Comparison of ENCODE assay signal across 9 cellular contexts in the genomic region with DNA sequence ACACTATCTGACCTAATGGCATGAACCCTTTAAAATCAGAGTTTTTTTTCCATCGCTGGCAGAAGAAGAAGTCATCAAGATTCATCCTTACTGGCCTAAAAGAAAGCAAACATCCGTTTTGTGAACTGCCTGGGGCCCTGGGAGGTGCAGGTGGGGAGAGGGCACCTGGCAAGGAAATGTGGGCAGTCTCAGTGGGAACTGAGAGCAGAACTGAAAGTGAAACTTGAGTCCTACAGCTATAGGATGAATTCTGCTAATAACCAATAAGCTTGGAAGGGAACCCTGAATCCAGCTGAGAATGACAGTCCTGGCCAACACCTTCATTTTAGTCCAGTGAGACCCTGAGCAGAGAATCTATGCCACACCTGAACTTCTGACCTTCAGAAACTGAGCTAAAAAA.
DNase-seq lines count a peak whose midpoint lies in the region; ATAC-seq and TF ChIP-seq lines count a peak whose summit lies in the region.
"Had no signal": no experiment of that assay in that cellular context is flagged by ENCODE, and none has a peak within 500 bp of the region (broad histone marks: within the 10 kb centered on the region; RNA-seq: fewer than 3 reads in every experiment).

No MANE protein-coding gene starts in this region.

- H3K27ac ChIP-seq in tibial artery (no peak overlapping the region), left ventricle myocardium inferior (replicated peaks) (no peak overlapping the region)
- H3K27ac ChIP-seq: HL-60 had no signal

- H3K4me3 ChIP-seq in WI38 (ENCODE audit: low read depth, low read length), result 0 out of 2 replicates have a peak overlapping the region, but pooled peaks have one; percentile 11
- no peak overlapping the region for H3K4me3 ChIP-seq in tibial artery
- no peak overlapping the region for H3K4me3 ChIP-seq in left ventricle myocardium inferior

- intact Hi-C loops in tibial artery (cut with DNase I; ENCODE audit: low total_unique reads) (no loop called here), left ventricle myocardium inferior (cut with micrococcal nuclease) (no loop called here)

- H3K36me3 ChIP-seq in tibial artery (no peaks in the 10 kb centered on the region), left ventricle myocardium inferior (no peaks in the 10 kb centered on the region)

- H3K4me1 ChIP-seq in tibial artery (no peaks in the 10 kb centered on the region), left ventricle myocardium inferior (no peaks in the 10 kb centered on the region)

- DNase-seq in COR-L47 (lab: John Stamatoyannopoulos, UW), result peak; percentile 2
- DNase-seq in GM19238 (ENCODE audit: insufficient read length, low spot score), result peak; percentile 22
- no peak for DNase-seq in NK-92 treated with Interleukin-12 subunit alpha and Interleukin-12 subunit beta, amount 100 ng/mL, for 24 hours (lab: John Stamatoyannopoulos, UW)
- no peak for DNase-seq in NCI-H524 (lab: John Stamatoyannopoulos, UW)
- no peak for DNase-seq in tibial artery
- no peak for DNase-seq in left ventricle myocardium inferior

- H3K9me3 ChIP-seq in tibial artery, result no peaks in the 10 kb centered on the region
- no peaks in the 10 kb centered on the region for H3K9me3 ChIP-seq in left ventricle myocardium inferior (replicated peaks)

- H3K27me3 ChIP-seq in tibial artery (no peaks in the 10 kb centered on the region), left ventricle myocardium inferior (ENCODE audit: low read depth) (no peaks in the 10 kb centered on the region)

- ATAC-seq in HG03108 (IDR thresholded peaks at IDR 0.05; ENCODE audit: unreplicated experiment), result peak; percentile 99

- TF ChIP-seq CTCF in WI38 (IDR thresholded peaks at IDR 0.05; ENCODE audit: low read depth, low read length), result no peak
- TF ChIP-seq CTCF in tibial artery (IDR thresholded peaks at IDR 0.05), result no peak
- no peak for TF ChIP-seq CTCF in left ventricle myocardium inferior (IDR thresholded peaks at IDR 0.05; ENCODE audit: borderline replicate concordance)

Comparison
In these comparisons a context has a peak if more than half of its experiments do, and no peak if none do; other contexts are left out.
1. DNase-seq: peak in COR-L47 (single experiment) and GM19238 (single experiment); none in NK-92 treated with Interleukin-12 subunit alpha and Interleukin-12 subunit beta, amount 100 ng/mL, for 24 hours (single experiment), NCI-H524 (0 of 2), tibial artery (0 of 2) and left ventricle myocardium inferior (single experiment).